In the genomic region with DNA sequence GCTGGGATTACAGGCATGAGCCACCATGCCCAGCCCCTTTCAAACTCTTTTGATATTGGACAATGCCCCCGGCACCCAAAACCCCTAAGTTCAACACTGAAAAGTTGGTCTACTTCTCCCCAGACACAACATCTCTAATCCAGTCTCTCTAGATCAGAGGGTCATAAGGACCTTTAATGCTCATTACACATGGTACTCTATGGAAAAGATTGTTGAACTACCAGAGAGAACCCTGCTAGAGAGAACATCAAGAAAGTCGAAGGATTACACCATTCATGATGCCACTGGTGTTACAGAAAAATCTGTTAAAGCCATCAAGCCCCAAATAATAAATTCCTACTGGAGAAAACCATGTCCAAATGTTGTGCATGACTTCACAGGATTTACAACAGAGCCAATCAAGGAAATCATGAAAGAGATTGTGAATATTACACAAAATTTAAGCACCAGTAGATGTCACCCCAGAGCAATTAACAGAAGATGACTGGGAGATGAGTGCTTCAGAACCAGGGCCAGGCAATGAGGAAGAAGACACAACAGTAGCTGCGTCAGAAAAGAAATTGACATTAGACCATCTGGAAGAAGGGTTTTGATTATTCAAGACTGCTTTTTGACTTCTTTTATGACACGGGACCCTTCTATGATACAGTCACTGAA, we compare ENCODE assay signal across 8 cellular contexts. TPM values are rescaled to one million over a fixed set of nuclear protein-coding genes. Genes with fewer than 3 reads are reported as not detected.
A peak's percentile ranks its signal among the peaks of the same experiment; 100 is the strongest.
DNase-seq lines count a peak whose midpoint lies in the region; ATAC-seq and TF ChIP-seq lines count a peak whose summit lies in the region.

No MANE protein-coding gene starts in this region.

- TF ChIP-seq CTCF in choroid plexus epithelial cell (conservative IDR thresholded peaks at IDR 0.05; ENCODE audit: low read depth, low read length): peak; percentile 59
- peak; percentile 52 to 70 (median 62) for TF ChIP-seq CTCF in right lobe of liver (IDR thresholded peaks at IDR 0.05)
- TF ChIP-seq CTCF in upper lobe of right lung (IDR thresholded peaks at IDR 0.05): peak; percentile 59

- H3K36me3 ChIP-seq in right lobe of liver (no peaks in the 10 kb centered on the region), upper lobe of right lung (no peaks in the 10 kb centered on the region)

- DNase-seq in D341Med (ENCODE audit: low spot score) (peak; percentile 53), HPDE6-E6E7 (ENCODE audit: extremely low spot score) (peak; percentile 39), RKO (ENCODE audit: low spot score) (peak; percentile 79), choroid plexus epithelial cell (ENCODE audit: low read depth) (peak; percentile 82), right lobe of liver (no peak), upper lobe of right lung (no peak)

- no peaks in the 10 kb centered on the region for H3K9me3 ChIP-seq in right lobe of liver
- no peaks in the 10 kb centered on the region for H3K9me3 ChIP-seq in upper lobe of right lung

- H3K4me1 ChIP-seq in right lobe of liver (no peaks in the 10 kb centered on the region), upper lobe of right lung (no peaks in the 10 kb centered on the region)

- H3K27ac ChIP-seq in right lobe of liver (no peak overlapping the region), upper lobe of right lung (no peak overlapping the region)

- H3K4me3 ChIP-seq in choroid plexus epithelial cell (ENCODE audit: low read depth, low read length) (no peak overlapping the region), right lobe of liver (no peak overlapping the region), upper lobe of right lung (no peak overlapping the region)

- intact Hi-C loops in right lobe of liver (cut with DNase I): no loop called here
- intact Hi-C loops in upper lobe of right lung (cut with DNase I): loop anchor here (5.0 kb wide), 1 partner anchor 286 kb away; no protein-coding TSS in a partner anchor

- H3K27me3 ChIP-seq in right lobe of liver: no peaks in the 10 kb centered on the region
- no peaks in the 10 kb centered on the region for H3K27me3 ChIP-seq in upper lobe of right lung

- TF ChIP-seq POLR2A in right lobe of liver (IDR thresholded peaks at IDR 0.05): no peak

- WGBS in right lobe of liver (ENCODE audit: insufficient coverage, low coverage, low lambda C conversion rate, missing lambda C conversion rate): 31% methylated on average over 4 of the region's 4 CpGs

- ATAC-seq in GM19035 (IDR thresholded peaks at IDR 0.05; ENCODE audit: unreplicated experiment) (peak; percentile 88), right lobe of liver (peak; percentile 88 to 98 (median 93)), upper lobe of right lung (peak; percentile 86), GM19328 (IDR thresholded peaks at IDR 0.05; ENCODE audit: unreplicated experiment) (no peak)

RNA-seq across cellular contexts. Expression of gene NIPAL4, which starts 28.3 kb away (rescaled TPM):
- total RNA-seq in right lobe of liver (under 1 TPM in 1 of 6 experiments, not detected in 5; 0.07 TPM), upper lobe of right lung (not detected)

Comparison
In these comparisons a context has a peak if more than half of its experiments do, and no peak if none do; other contexts are left out.
1. DNase-seq: peak in D341Med (single experiment), HPDE6-E6E7 (single experiment), RKO (single experiment) and choroid plexus epithelial cell (single experiment); none in right lobe of liver (0 of 3) and upper lobe of right lung (single experiment).
2. Peak in every context shown above with its lines, with median percentiles within 50 percentile points of each other: CTCF ChIP-seq.